Comparison of ENCODE assay signal across 8 cellular contexts in genomic region chrX:115560978-115561604, GRCh38. TPM values are rescaled to one million over a fixed set of nuclear protein-coding genes. Genes with fewer than 3 reads are reported as not detected.
A peak's percentile ranks its signal among the peaks of the same experiment; 100 is the strongest.
DNase-seq lines count a peak whose midpoint lies in the region; ATAC-seq and TF ChIP-seq lines count a peak whose summit lies in the region.

PLS3 (plus strand) TSS chrX:115561174; CDS start chrX:115610251, 49,077 bp downstream.

- intact Hi-C loops in lower leg skin (cut with DNase I; ENCODE audit: low total_unique reads), result no loop called here

- H3K36me3 ChIP-seq in endodermal cell (ENCODE audit: control insufficient read depth, insufficient read depth, low read length), result no peaks in the 10 kb centered on the region
- H3K36me3 ChIP-seq in effector memory CD4-positive, alpha-beta T cell (ENCODE audit: control insufficient read depth, insufficient read depth, low read length), result no peaks in the 10 kb centered on the region

- no peaks in the 10 kb centered on the region for H3K4me1 ChIP-seq in endodermal cell (ENCODE audit: control insufficient read depth, insufficient read depth, low read length)
- no peaks in the 10 kb centered on the region for H3K4me1 ChIP-seq in effector memory CD4-positive, alpha-beta T cell (ENCODE audit: control insufficient read depth, insufficient read depth, low read length, poor library complexity, severe bottlenecking)

- peak; percentile 69 for ATAC-seq in GM18868 (IDR thresholded peaks at IDR 0.05; ENCODE audit: unreplicated experiment)

- H3K9me3 ChIP-seq in endodermal cell (ENCODE audit: control insufficient read depth, low read length), result no peaks in the 10 kb centered on the region
- H3K9me3 ChIP-seq in effector memory CD4-positive, alpha-beta T cell (ENCODE audit: control insufficient read depth, low read length), result no peaks in the 10 kb centered on the region

- TF ChIP-seq CTCF in AG10803 (conservative IDR thresholded peaks at IDR 0.05; ENCODE audit: low read length) (no peak), endodermal cell (conservative IDR thresholded peaks at IDR 0.05) (no peak), lower leg skin (IDR thresholded peaks at IDR 0.05) (no peak)

- peaks cover 4% of the 10 kb centered on the region for H3K36me3 Mint-ChIP-seq in endodermal cell (ENCODE audit: low read depth)

- no peaks in the 10 kb centered on the region for H3K27me3 ChIP-seq in endodermal cell (ENCODE audit: control insufficient read depth, insufficient read depth, low read length, poor library complexity, severe bottlenecking)
- H3K27me3 ChIP-seq in effector memory CD4-positive, alpha-beta T cell (replicated peaks; ENCODE audit: control insufficient read depth, insufficient read depth, low read length, poor library complexity, severe bottlenecking), result no peaks in the 10 kb centered on the region

- H3K4me1 Mint-ChIP-seq in endodermal cell, result peaks cover 37% of the 10 kb centered on the region

- WGBS in endodermal cell (ENCODE audit: insufficient coverage in 1 of 2, insufficient read length in 1 of 2), 2 experiments, result 1% methylated on average over 28 of the region's 40 CpGs; no CpG with 5 or more reads in 1 of the 2 experiments
- WGBS in lower leg skin, 2 donors, result 2 to 5% methylated on average over 9 to 31 of the region's 40 CpGs

- peak; percentile 89 for DNase-seq in AG10803 (ENCODE audit: low read depth)
- peak; percentile 87 for DNase-seq in HT1080 (ENCODE audit: low read depth)
- DNase-seq in SKM-1 (lab: John Stamatoyannopoulos, UW; ENCODE audit: unreplicated experiment), result peak; percentile 31
- DNase-seq in endodermal cell, result peak; percentile 98
- DNase-seq in lower leg skin (ENCODE audit: low spot score in 2 of 2), result peak; percentile 60 to 95
- DNase-seq in stromal cell of bone marrow (ENCODE audit: low read depth), result peak; percentile 77
- DNase-seq in effector memory CD4-positive, alpha-beta T cell, result no peak

- H3K4me3 ChIP-seq in AG10803 (ENCODE audit: low read length), result peak within 1 kb of the TSS; percentile 74
- H3K4me3 ChIP-seq in endodermal cell (ENCODE audit: low read length), result peak within 1 kb of the TSS; percentile 87
- peak within 1 kb of the TSS; percentile 47 for H3K4me3 ChIP-seq in lower leg skin (ENCODE audit: low read depth, poor library complexity, severe bottlenecking)
- H3K4me3 ChIP-seq in effector memory CD4-positive, alpha-beta T cell (ENCODE audit: insufficient read depth, low read depth, low read length, poor library complexity, severe bottlenecking), result no peak within 1 kb of the TSS

- H3K27me3 Mint-ChIP-seq in endodermal cell (ENCODE audit: insufficient read depth), result peaks cover 4% of the 10 kb centered on the region

- H3K4me3 Mint-ChIP-seq in endodermal cell, result peak within 1 kb of the TSS; percentile 99

- peak within 1 kb of the TSS; percentile 78 for H3K9ac ChIP-seq in endodermal cell (ENCODE audit: extremely low read depth, low read length, poor library complexity, severe bottlenecking)

- peak within 1 kb of the TSS; percentile 98 for H3K27ac Mint-ChIP-seq in endodermal cell

- no peaks in the 10 kb centered on the region for H3K9me3 Mint-ChIP-seq in endodermal cell

- no peak for TF ChIP-seq POLR2A in lower leg skin (IDR thresholded peaks at IDR 0.05)

- peak within 1 kb of the TSS; percentile 63 for H3K27ac ChIP-seq in endodermal cell (ENCODE audit: low read depth, low read length)
- H3K27ac ChIP-seq in effector memory CD4-positive, alpha-beta T cell (ENCODE audit: insufficient read depth, low read length, poor library complexity, severe bottlenecking), result no peak within 1 kb of the TSS

RNA-seq across cellular contexts. Expression of gene PLS3, which starts in this region (rescaled TPM):
- total RNA-seq in HT1080 (2014; rRNA removed; shearing (Covaris generic)), result 110 and 121 TPM in 2 replicates
- polyA plus RNA-seq in HT1080 (2015; cell fraction: cytosol; rRNA removed), result 161 and 188 TPM in 2 replicates
- 265 and 308 TPM in 2 replicates for polyA plus RNA-seq in HT1080 (2015; cell fraction: nucleus; rRNA removed)
- total RNA-seq in endodermal cell (100 to 1,000 TPM in 1 of 2 donors, 10 to 100 TPM in 1; 81.6 to 179 TPM), lower leg skin (100 to 1,000 TPM; 129 to 202 (median 171) TPM)
- polyA plus RNA-seq in endodermal cell (2013, experiment 1 of 2), result 83.8 TPM
- 85.8 TPM for polyA plus RNA-seq in endodermal cell (2013, experiment 2 of 2)

Comparison
In these comparisons a context has a peak if more than half of its experiments do, and no peak if none do; other contexts are left out.
1. DNase-seq: peak in AG10803 (single experiment), HT1080 (single experiment), SKM-1 (single experiment), endodermal cell (single experiment), lower leg skin (2 of 2) and stromal cell of bone marrow (single experiment); none in effector memory CD4-positive, alpha-beta T cell (0 of 3).